Comparison of ENCODE assay signal across 8 cellular contexts in genomic region chr22:20857247-20857643, GRCh38. TPM values are rescaled to one million over a fixed set of nuclear protein-coding genes. Genes with fewer than 3 reads are reported as not detected.
DNase-seq lines count a peak whose midpoint lies in the region; ATAC-seq, FAIRE-seq and TF ChIP-seq lines count a peak whose summit lies in the region.

No MANE protein-coding gene starts in this region.

- DNase-seq in BJ (ENCODE audit: low read depth): no peak
- no peak for DNase-seq in Karpas-422
- no peak for DNase-seq in colonic mucosa
- DNase-seq in DMS53 treated with DMSO at 0.1 percent for 48 hours (lab: John Stamatoyannopoulos, UW; ENCODE audit: unreplicated experiment): no peak
- DNase-seq in DMS79 (lab: John Stamatoyannopoulos, UW): no peak
- DNase-seq in GM12892 (ENCODE audit: insufficient read length): no peak

- H3K36me3 ChIP-seq in BJ (ENCODE audit: control insufficient read depth, insufficient read depth, low read length) (no peaks in the 10 kb centered on the region), Karpas-422 (ENCODE audit: insufficient read depth, low read length) (no peaks in the 10 kb centered on the region), colonic mucosa (no peaks in the 10 kb centered on the region)

- H3K79me2 ChIP-seq in Karpas-422 (ENCODE audit: low read length): peaks cover 89% of the 10 kb centered on the region

- H3K4me3 Mint-ChIP-seq in nephron: peak overlapping the region; percentile 88 to 91 (median 91)

- CTCF ChIA-PET in BJ (lab: Yijun Ruan, JAX): no interaction called here

- FAIRE-seq in GM12892 (lab: Jason Lieb, UNC): no peak

- no peak for TF ChIP-seq POLR2A in GM12892 (IDR thresholded peaks at IDR 0.05; ENCODE audit: low read depth, low read length)

- H3K27me3 Mint-ChIP-seq in nephron (ENCODE audit: low read depth): no peaks in the 10 kb centered on the region

- H4K20me1 ChIP-seq in Karpas-422 (ENCODE audit: insufficient read depth, low read depth, low read length): peaks cover 21% of the 10 kb centered on the region

- H3K9ac ChIP-seq in Karpas-422 (ENCODE audit: low read length) (peak overlapping the region; percentile 85), colonic mucosa (ENCODE audit: low read depth in 2 of 2, low read length in 2 of 2) (peak overlapping the region in 1 of 2 donors; percentile 81)

- POLR2A ChIA-PET in BJ (lab: Charles Lee): no interaction called here

- H3K36me3 Mint-ChIP-seq in nephron (ENCODE audit: low read depth): peaks cover 4% of the 10 kb centered on the region

- H2AFZ ChIP-seq in Karpas-422 (ENCODE audit: low read length): no peak overlapping the region

- H3K27ac ChIP-seq in Karpas-422 (ENCODE audit: low read length) (no peak overlapping the region), colonic mucosa (no peak overlapping the region)

- no peak for ATAC-seq in HG02763 (IDR thresholded peaks at IDR 0.05; ENCODE audit: unreplicated experiment)

- no peaks in the 10 kb centered on the region for H3K9me3 Mint-ChIP-seq in nephron

- H3K4me1 ChIP-seq in Karpas-422 (ENCODE audit: low read length): peaks cover 43% of the 10 kb centered on the region
- peaks cover 9% of the 10 kb centered on the region for H3K4me1 ChIP-seq in colonic mucosa

- peak overlapping the region; percentile 89 for H3K4me2 ChIP-seq in Karpas-422 (ENCODE audit: low read depth, low read length, poor library complexity, severe bottlenecking)

- H3K9me3 ChIP-seq in Karpas-422 (ENCODE audit: low read length) (no peaks in the 10 kb centered on the region), colonic mucosa (no peaks in the 10 kb centered on the region)

- intact Hi-C loops in colonic mucosa (cut with DNase I): no loop called here

- H3K4me1 Mint-ChIP-seq in nephron: peaks cover 39% of the 10 kb centered on the region

- TF ChIP-seq CTCF in BJ (IDR thresholded peaks at IDR 0.05; ENCODE audit: insufficient read depth, low read depth, low read length): no peak
- TF ChIP-seq CTCF in colonic mucosa (IDR thresholded peaks at IDR 0.05): no peak
- no peak for TF ChIP-seq CTCF in nephron (IDR thresholded peaks at IDR 0.05; ENCODE audit: unreplicated experiment in 3 of 3)

- H3K4me3 ChIP-seq in BJ (ENCODE audit: low read depth, low read length): peak overlapping the region; percentile 87
- H3K4me3 ChIP-seq in Karpas-422 (ENCODE audit: low read length): peak overlapping the region; percentile 89
- H3K4me3 ChIP-seq in colonic mucosa: peak overlapping the region; percentile 96

- H3K27me3 ChIP-seq in BJ (ENCODE audit: control insufficient read depth, insufficient read depth, low read length) (no peaks in the 10 kb centered on the region), Karpas-422 (ENCODE audit: low read length) (no peaks in the 10 kb centered on the region), colonic mucosa (no peaks in the 10 kb centered on the region)

- no peaks in the 10 kb centered on the region for H3K9me2 ChIP-seq in Karpas-422 (replicated peaks; ENCODE audit: insufficient read depth, low read length)

- peak overlapping the region; percentile 5 to 79 (median 50) for H3K27ac Mint-ChIP-seq in nephron

RNA-seq across cellular contexts. Expression of gene PI4KA, which starts 1.4 kb away (rescaled TPM):
- 23.7 and 34.2 TPM in 2 replicates for polyA plus RNA-seq in BJ (2011; rRNA removed)
- 46.6 and 52.1 TPM in 2 replicates for polyA minus RNA-seq in BJ (2011; rRNA and poly(A)+ RNA removed)
- total RNA-seq in Karpas-422 (2014; rRNA removed; shearing (Covaris generic); ENCODE audit: low replicate concordance): 66.1 and 80.7 TPM in 2 replicates
- total RNA-seq in colonic mucosa: 10 to 100 TPM; 69.4 to 86.8 TPM
- polyA plus RNA-seq in GM12892 (2012; ENCODE audit: missing spikeins): 27.2 TPM

RNA-seq across cellular contexts. Expression of gene SNAP29, which starts 1.6 kb away (rescaled TPM):
- 34.6 and 41.9 TPM in 2 replicates for polyA plus RNA-seq in BJ (2011; rRNA removed)
- 11.4 and 12.6 TPM in 2 replicates for polyA minus RNA-seq in BJ (2011; rRNA and poly(A)+ RNA removed)
- total RNA-seq in Karpas-422 (2014; rRNA removed; shearing (Covaris generic); ENCODE audit: low replicate concordance): 10.1 and 17.4 TPM in 2 replicates
- 10 to 100 TPM; 25.3 to 39.0 TPM for total RNA-seq in colonic mucosa
- 22.3 TPM for polyA plus RNA-seq in GM12892 (2012; ENCODE audit: missing spikeins)

RNA-seq across cellular contexts. Expression of gene CRKL, which starts 60.0 kb away (rescaled TPM):
- 14.7 and 21.4 TPM in 2 replicates for polyA plus RNA-seq in BJ (2011; rRNA removed)
- 27.9 and 29.8 TPM in 2 replicates for polyA minus RNA-seq in BJ (2011; rRNA and poly(A)+ RNA removed)
- 42.0 and 58.4 TPM in 2 replicates for total RNA-seq in Karpas-422 (2014; rRNA removed; shearing (Covaris generic); ENCODE audit: low replicate concordance)
- 10 to 100 TPM; 63.6 to 82.5 TPM for total RNA-seq in colonic mucosa
- 26.4 TPM for polyA plus RNA-seq in GM12892 (2012; ENCODE audit: missing spikeins)
